Comparison of ENCODE assay signal across 17 cellular contexts in the genomic region with DNA sequence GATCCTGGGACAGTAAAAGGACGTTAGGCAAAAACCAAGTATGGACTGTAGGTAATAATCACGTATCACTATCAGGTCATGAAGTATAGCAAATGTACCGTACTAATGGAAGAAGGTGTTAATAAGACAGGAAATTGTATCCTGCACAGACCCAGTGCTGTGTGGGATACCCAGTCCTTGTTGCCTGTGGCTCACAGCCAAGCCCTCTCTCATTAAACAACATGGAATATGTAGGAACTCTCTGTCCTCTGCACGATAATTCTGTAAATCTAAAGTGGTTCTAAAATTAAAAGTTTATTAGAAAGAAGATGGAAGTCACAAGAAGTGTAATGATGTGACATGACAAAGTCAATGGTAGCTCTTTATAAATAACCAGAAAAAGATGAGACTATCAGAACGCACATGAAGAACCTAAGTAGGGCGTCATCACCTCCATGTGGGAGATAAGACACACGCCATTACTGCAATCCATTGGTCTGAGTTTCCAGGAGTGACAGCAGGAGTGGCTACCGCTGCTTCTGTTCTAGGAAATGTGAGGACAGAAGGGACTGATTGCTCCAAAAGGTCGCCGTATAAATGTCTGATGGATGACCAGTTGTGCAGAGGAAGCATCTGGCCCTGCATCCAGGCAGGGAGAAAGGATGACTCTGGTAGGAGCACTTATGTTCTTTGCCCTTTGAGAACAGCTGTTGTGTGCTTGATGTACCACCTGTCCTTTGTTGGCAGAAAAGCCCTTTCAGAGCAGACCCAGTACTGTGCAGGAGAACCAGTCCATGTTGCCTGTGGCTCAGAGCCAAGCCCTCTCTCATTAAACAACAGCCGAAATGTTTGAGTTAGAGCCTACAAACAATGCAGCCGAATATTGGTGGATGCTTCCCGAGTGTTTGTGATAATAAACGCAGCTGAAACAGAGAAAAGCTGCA.
DNase-seq lines count a peak whose midpoint lies in the region; TF ChIP-seq lines count a peak whose summit lies in the region.
"Had no signal": no experiment of that assay in that cellular context is flagged by ENCODE, and none has a peak within 500 bp of the region (broad histone marks: within the 10 kb centered on the region; RNA-seq: fewer than 3 reads in every experiment).

No MANE protein-coding gene starts in this region.

- TF ChIP-seq POLR2A in esophagus muscularis mucosa (IDR thresholded peaks at IDR 0.05; ENCODE audit: low read depth), result no peak

- H3K27me3 ChIP-seq in esophagus muscularis mucosa, result no peaks in the 10 kb centered on the region
- H3K27me3 ChIP-seq: gastrocnemius medialis, SJSA1 had no signal

- H3K9me3 ChIP-seq in esophagus muscularis mucosa, result no peaks in the 10 kb centered on the region
- H3K9me3 ChIP-seq: gastrocnemius medialis, SJSA1 had no signal

- no peak for TF ChIP-seq EP300 in esophagus muscularis mucosa (IDR thresholded peaks at IDR 0.05)

- DNase-seq in DMS 273 (lab: John Stamatoyannopoulos, UW; ENCODE audit: unreplicated experiment), result peak; percentile 93
- peak; percentile 95 for DNase-seq in NCI-H146 treated with DMSO at 0.1 percent for 48 hours (lab: John Stamatoyannopoulos, UW; ENCODE audit: unreplicated experiment)
- peak; percentile 34 for DNase-seq in NCI-H510A (lab: John Stamatoyannopoulos, UW)
- peak; percentile 75 for DNase-seq in esophagus muscularis mucosa (ENCODE audit: extremely low spot score)
- no peak for DNase-seq in HuH-7 (ENCODE audit: low spot score)
- no peak for DNase-seq in stimulated activated CD4-positive, alpha-beta T cell treated with anti-CD3 and anti-CD28 coated beads, Interleukin-12 subunit alpha, Interleukin-12 subunit beta, amount 100 ng/mL, for 4 hours
- no peak for DNase-seq in 8988T
- no peak for DNase-seq in stimulated activated CD4-positive, alpha-beta T cell treated with anti-CD3 and anti-CD28 coated beads, Interleukin-1b, Interleukin-23, amount 100 ng/mL, for 48 hours
- DNase-seq: activated CD8-positive, alpha-beta T cell treated with anti-CD3 and anti-CD28 coated beads, Interleukin-2, amount 10 ng/mL, durations not matched to agents 7 days and 5 days; DND-41; effector memory CD8-positive, alpha-beta T cell; gastrocnemius medialis; NCI-H526 treated with DMSO at 0.1 percent for 48 hours; posterior cingulate gyrus; stimulated activated CD4-positive, alpha-beta T cell treated with anti-CD3 and anti-CD28 coated beads, Interleukin-2, amount 100 ng/mL, for 24 hours; trophoblast cell had no signal

- no peak overlapping the region for H3K27ac ChIP-seq in esophagus muscularis mucosa (replicated peaks in 1 of 4)
- H3K27ac ChIP-seq: gastrocnemius medialis, SJSA1 had no signal

- no peak overlapping the region for H3K4me3 ChIP-seq in esophagus muscularis mucosa
- H3K4me3 ChIP-seq: gastrocnemius medialis, SJSA1 had no signal

- no peaks in the 10 kb centered on the region for H3K4me1 ChIP-seq in esophagus muscularis mucosa
- H3K4me1 ChIP-seq: gastrocnemius medialis, SJSA1 had no signal

- 77% methylated on average over 14 of the region's 14 CpGs for WGBS in esophagus muscularis mucosa

- peaks cover 0 to 20% (median 3%) of the 10 kb centered on the region in 4 donors for H3K36me3 ChIP-seq in esophagus muscularis mucosa
- H3K36me3 ChIP-seq: gastrocnemius medialis, SJSA1 had no signal

- intact Hi-C loops in esophagus muscularis mucosa (cut with DNase I), result no loop called here

- no peak for TF ChIP-seq CTCF in esophagus muscularis mucosa (IDR thresholded peaks at IDR 0.05)

Comparison
In these comparisons a context has a peak if more than half of its experiments do, and no peak if none do; other contexts are left out.
1. DNase-seq: peak in DMS 273 (single experiment), NCI-H146 treated with DMSO at 0.1 percent for 48 hours (single experiment), NCI-H510A (single experiment) and esophagus muscularis mucosa (single experiment); none in HuH-7 (single experiment), stimulated activated CD4-positive, alpha-beta T cell treated with anti-CD3 and anti-CD28 coated beads, Interleukin-12 subunit alpha, Interleukin-12 subunit beta, amount 100 ng/mL, for 4 hours (single experiment), 8988T (single experiment) and stimulated activated CD4-positive, alpha-beta T cell treated with anti-CD3 and anti-CD28 coated beads, Interleukin-1b, Interleukin-23, amount 100 ng/mL, for 48 hours (single experiment).